In the genomic region with DNA sequence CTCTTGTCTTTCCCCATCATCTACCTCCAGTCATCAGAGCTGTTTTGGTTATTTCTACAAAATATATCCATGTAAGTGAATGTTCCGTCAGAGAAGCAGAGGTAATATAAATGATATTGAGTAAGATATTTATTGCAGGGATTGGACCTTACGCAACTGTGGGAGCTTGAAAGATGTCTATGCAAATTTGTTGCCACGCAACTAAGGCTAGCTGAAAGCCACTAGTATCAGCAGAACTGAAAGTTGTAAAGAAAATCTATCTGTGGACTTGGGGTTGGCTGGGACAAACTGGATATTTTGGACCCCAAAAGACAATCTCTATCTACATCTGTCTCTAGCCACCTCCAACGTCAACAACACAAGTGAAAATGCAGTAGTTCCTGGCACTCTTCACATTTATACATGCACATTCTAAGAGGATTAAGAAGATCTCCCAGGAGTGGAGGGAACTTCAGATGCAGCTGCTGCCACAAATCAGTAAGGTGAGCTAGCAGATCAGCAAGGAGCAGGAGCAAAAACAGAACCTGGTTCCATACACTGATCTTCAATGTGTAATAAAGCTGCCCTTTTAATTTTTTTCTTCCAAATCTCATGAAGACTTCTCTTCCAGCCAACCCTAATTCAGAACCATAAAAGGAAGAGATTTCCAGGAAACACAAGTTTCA, we compare ENCODE assay signal across 15 cellular contexts.
DNase-seq lines count a peak whose midpoint lies in the region; ATAC-seq lines count a peak whose summit lies in the region.
"Had no signal": no experiment of that assay in that cellular context is flagged by ENCODE, and none has a peak within 500 bp of the region (broad histone marks: within the 10 kb centered on the region; RNA-seq: fewer than 3 reads in every experiment).

No MANE protein-coding gene starts in this region.

- H3K4me3 Mint-ChIP-seq in effector memory CD8-positive, alpha-beta T cell: no peak overlapping the region
- H3K4me3 Mint-ChIP-seq: activated CD8-positive, alpha-beta memory T cell treated with anti-CD3 and anti-CD28 coated beads, Interleukin-2, amount 10 ng/mL, durations not matched to agents 7 days and 5 days; CD8-positive, alpha-beta memory T cell had no signal

- H3K36me3 Mint-ChIP-seq in effector memory CD8-positive, alpha-beta T cell (ENCODE audit: insufficient read depth): no peaks in the 10 kb centered on the region
- H3K36me3 Mint-ChIP-seq: activated CD8-positive, alpha-beta memory T cell treated with anti-CD3 and anti-CD28 coated beads, Interleukin-2, amount 10 ng/mL, durations not matched to agents 7 days and 5 days; CD8-positive, alpha-beta memory T cell had no signal

- ATAC-seq in GM18868 (IDR thresholded peaks at IDR 0.05; ENCODE audit: unreplicated experiment): peak; percentile 71
- ATAC-seq in GM21515 (IDR thresholded peaks at IDR 0.05; ENCODE audit: unreplicated experiment): peak; percentile 85
- ATAC-seq in HG03039 (IDR thresholded peaks at IDR 0.05; ENCODE audit: unreplicated experiment): peak; percentile 83
- ATAC-seq in effector memory CD8-positive, alpha-beta T cell (replicated peaks): no peak
- ATAC-seq: activated CD8-positive, alpha-beta memory T cell treated with anti-CD3 and anti-CD28 coated beads, Interleukin-2, amount 10 ng/mL, durations not matched to agents 7 days and 5 days; left lung had no signal

- H3K9me3 Mint-ChIP-seq in effector memory CD8-positive, alpha-beta T cell: peaks cover 0 to 5% of the 10 kb centered on the region in 2 donors

- no peaks in the 10 kb centered on the region for H3K27me3 Mint-ChIP-seq in effector memory CD8-positive, alpha-beta T cell
- H3K27me3 Mint-ChIP-seq: activated CD8-positive, alpha-beta memory T cell treated with anti-CD3 and anti-CD28 coated beads, Interleukin-2, amount 10 ng/mL, durations not matched to agents 7 days and 5 days had no signal

- peaks cover 0 to 1% of the 10 kb centered on the region in 2 donors for H3K4me1 Mint-ChIP-seq in effector memory CD8-positive, alpha-beta T cell (ENCODE audit: low read depth in 2 of 2)
- H3K4me1 Mint-ChIP-seq: activated CD8-positive, alpha-beta memory T cell treated with anti-CD3 and anti-CD28 coated beads, Interleukin-2, amount 10 ng/mL, durations not matched to agents 7 days and 5 days; CD8-positive, alpha-beta memory T cell had no signal

- DNase-seq in NCI-H524 treated with DMSO at 0.1 percent for 48 hours (lab: John Stamatoyannopoulos, UW) (peak; percentile 26), RPMI8226 (no peak), NCI-H510A treated with DMSO at 0.1 percent for 48 hours (lab: John Stamatoyannopoulos, UW) (no peak)
- DNase-seq in activated CD4-positive, alpha-beta T cell treated with anti-CD3 and anti-CD28 coated beads, Interleukin-2, amount 50 U/mL, for 1 hour: no peak
- no peak for DNase-seq in effector memory CD8-positive, alpha-beta T cell
- DNase-seq: activated CD8-positive, alpha-beta memory T cell treated with anti-CD3 and anti-CD28 coated beads, Interleukin-2, amount 10 ng/mL, durations not matched to agents 7 days and 5 days; amygdala; CD8-positive, alpha-beta memory T cell; left lung; NCI-H187; stimulated activated CD4-positive, alpha-beta T cell treated with anti-CD3 and anti-CD28 coated beads, Interleukin-4, amount 100 ng/mL, for 4 hours; T-helper 2 cell had no signal

- H3K27ac Mint-ChIP-seq in effector memory CD8-positive, alpha-beta T cell: no peak overlapping the region
- H3K27ac Mint-ChIP-seq: activated CD8-positive, alpha-beta memory T cell treated with anti-CD3 and anti-CD28 coated beads, Interleukin-2, amount 10 ng/mL, durations not matched to agents 7 days and 5 days; CD8-positive, alpha-beta memory T cell had no signal
